28 cellular contexts compared by ENCODE assay signal in genomic region chr11:64407221-64407620, GRCh38.
"Had no signal": no experiment of that assay in that cellular context is flagged by ENCODE, and none has a peak within 500 bp of the region (broad histone marks: within the 10 kb centered on the region; RNA-seq: fewer than 3 reads in every experiment).

No MANE protein-coding gene starts in this region.

- H3K9me3 Mint-ChIP-seq: activated naive CD4-positive, alpha-beta T cell treated with anti-CD3 and anti-CD28 coated beads, Interleukin-2, amount 10 ng/mL, durations not matched to agents 7 days and 5 days; activated naive CD8-positive, alpha-beta T cell treated with anti-CD3 and anti-CD28 coated beads, Interleukin-2, amount 10 ng/mL, durations not matched to agents 7 days and 5 days; dendritic cell treated with granulocyte-macrophage colony-stimulating factor and Interleukin-4, amounts not matched to agents 40 ng/mL and 50 ng/mL, for 4 days; neural crest cell had no signal

- H3K27me3 Mint-ChIP-seq: dendritic cell treated with granulocyte-macrophage colony-stimulating factor and Interleukin-4, amounts not matched to agents 40 ng/mL and 50 ng/mL, for 4 days had no signal

- H3K27ac Mint-ChIP-seq: activated naive CD4-positive, alpha-beta T cell treated with anti-CD3 and anti-CD28 coated beads, Interleukin-2, amount 10 ng/mL, durations not matched to agents 7 days and 5 days; dendritic cell treated with granulocyte-macrophage colony-stimulating factor and Interleukin-4, amounts not matched to agents 40 ng/mL and 50 ng/mL, for 4 days; stimulated activated memory B cell treated with anti-CD40 and anti-IgM and Interleukin-4, amounts not matched to agents 10 μg/mL and 1 μg/mL and 100 μg/mL, for 72 hours had no signal

- H3K4me3 ChIP-seq: ascending aorta, esophagus squamous epithelium, left lung, lower lobe of right lung, right atrium auricular region, smooth muscle cell, upper lobe of right lung had no signal

- H3K36me3 Mint-ChIP-seq: activated naive CD4-positive, alpha-beta T cell treated with anti-CD3 and anti-CD28 coated beads, Interleukin-2, amount 10 ng/mL, durations not matched to agents 7 days and 5 days; activated naive CD8-positive, alpha-beta T cell treated with anti-CD3 and anti-CD28 coated beads, Interleukin-2, amount 10 ng/mL, durations not matched to agents 7 days and 5 days; stimulated activated memory B cell treated with anti-CD40 and anti-IgM and Interleukin-4, amounts not matched to agents 10 μg/mL and 1 μg/mL and 100 μg/mL, for 72 hours had no signal

- H3K4me3 Mint-ChIP-seq: activated naive CD4-positive, alpha-beta T cell treated with anti-CD3 and anti-CD28 coated beads, Interleukin-2, amount 10 ng/mL, durations not matched to agents 7 days and 5 days; activated naive CD8-positive, alpha-beta T cell treated with anti-CD3 and anti-CD28 coated beads, Interleukin-2, amount 10 ng/mL, durations not matched to agents 7 days and 5 days; dendritic cell treated with granulocyte-macrophage colony-stimulating factor and Interleukin-4, amounts not matched to agents 40 ng/mL and 50 ng/mL, for 4 days; neural crest cell; stimulated activated memory B cell treated with anti-CD40 and anti-IgM and Interleukin-4, amounts not matched to agents 10 μg/mL and 1 μg/mL and 100 μg/mL, for 72 hours; stimulated activated naive CD8-positive, alpha-beta T cell treated with anti-CD3 and anti-CD28 coated beads, Interleukin-15, amount 100 ng/mL, for 72 hours had no signal

- H3K27ac ChIP-seq: ascending aorta, esophagus squamous epithelium, left lung, lower lobe of right lung, right atrium auricular region, upper lobe of right lung, VCaP had no signal

- H3K36me3 ChIP-seq: ascending aorta, esophagus squamous epithelium, left lung, lower lobe of right lung, right atrium auricular region, upper lobe of right lung had no signal

- H3K9me3 ChIP-seq: ascending aorta, esophagus squamous epithelium, left lung, lower lobe of right lung, right atrium auricular region, upper lobe of right lung had no signal

- H3K4me1 Mint-ChIP-seq: activated naive CD4-positive, alpha-beta T cell treated with anti-CD3 and anti-CD28 coated beads, Interleukin-2, amount 10 ng/mL, durations not matched to agents 7 days and 5 days; activated naive CD8-positive, alpha-beta T cell treated with anti-CD3 and anti-CD28 coated beads, Interleukin-2, amount 10 ng/mL, durations not matched to agents 7 days and 5 days; stimulated activated memory B cell treated with anti-CD40 and anti-IgM and Interleukin-4, amounts not matched to agents 10 μg/mL and 1 μg/mL and 100 μg/mL, for 72 hours; stimulated activated naive CD8-positive, alpha-beta T cell treated with anti-CD3 and anti-CD28 coated beads, Interleukin-15, amount 100 ng/mL, for 72 hours had no signal

- ATAC-seq: left lung; lower lobe of right lung; stimulated activated memory B cell treated with anti-CD40 and anti-IgM and Interleukin-4, amounts not matched to agents 10 μg/mL and 1 μg/mL and 100 μg/mL, for 72 hours; stimulated activated naive CD8-positive, alpha-beta T cell treated with anti-CD3 and anti-CD28 coated beads, Interleukin-15, amount 100 ng/mL, for 72 hours had no signal

- DNase-seq: activated CD4-positive, alpha-beta T cell treated with anti-CD3 and anti-CD28 coated beads for 4 hours; activated CD4-positive, alpha-beta T cell treated with anti-CD3 and anti-CD28 coated beads, Interleukin-2, amount 50 U/mL, for 48 hours; activated CD8-positive, alpha-beta memory T cell treated with anti-CD3 and anti-CD28 coated beads, Interleukin-2, amount 50 U/mL, for 4 hours; activated gamma-delta T cell; activated naive CD4-positive, alpha-beta T cell treated with anti-CD3 and anti-CD28 coated beads, Interleukin-2, amount 10 ng/mL, durations not matched to agents 7 days and 5 days; activated naive CD8-positive, alpha-beta T cell treated with anti-CD3 and anti-CD28 coated beads, Interleukin-2, amount 10 ng/mL, durations not matched to agents 7 days and 5 days; activated T-cell treated with anti-CD3 and anti-CD28 coated beads, Interleukin-2, amount 50 U/mL, for 1 hour; central memory CD4-positive, alpha-beta T cell; esophagus squamous epithelium; foreskin melanocyte; left lung; lower lobe of right lung; stimulated activated CD4-positive, alpha-beta T cell treated with anti-CD3 and anti-CD28 coated beads, Interleukin-1b, Interleukin-23, amount 100 ng/mL, for 48 hours; stimulated activated CD4-positive, alpha-beta T cell treated with anti-CD3 and anti-CD28 coated beads, Interleukin-4, amount 100 ng/mL, for 4 hours; stimulated activated CD8-positive, alpha-beta memory T cell treated with anti-CD3 and anti-CD28 coated beads, Interleukin-4, amount 100 ng/mL, for 48 hours; stimulated activated naive CD8-positive, alpha-beta T cell treated with anti-CD3 and anti-CD28 coated beads, Interleukin-15, amount 100 ng/mL, for 72 hours; substantia nigra; T-helper 9 cell; upper lobe of right lung had no signal

- FAIRE-seq: islet of Langerhans, TTC549 had no signal

- H3K27me3 ChIP-seq: ascending aorta, right atrium auricular region, upper lobe of right lung had no signal
